Comparison of ENCODE assay signal across 11 cellular contexts in genomic region chr14:51616724-51617409, GRCh38. TPM values are rescaled to one million over a fixed set of nuclear protein-coding genes. Genes with fewer than 3 reads are reported as not detected.
DNase-seq lines count a peak whose midpoint lies in the region; ATAC-seq lines count a peak whose summit lies in the region.
"Had no signal": no experiment of that assay in that cellular context is flagged by ENCODE, and none has a peak within 500 bp of the region (broad histone marks: within the 10 kb centered on the region; RNA-seq: fewer than 3 reads in every experiment).

No MANE protein-coding gene starts in this region.

- CTCF ChIA-PET in naive thymus-derived CD4-positive, alpha-beta T cell (lab: Charles Lee) = interaction anchor here (0.6 kb wide), 1 partner anchor 328 kb away, joined by 3 read pairs; no protein-coding TSS in a partner anchor

- H3K27ac Mint-ChIP-seq in naive thymus-derived CD4-positive, alpha-beta T cell = no peak overlapping the region
- H3K27ac Mint-ChIP-seq: activated T-helper 2 cell treated with anti-CD3 and anti-CD28 coated beads, Interferon-gamma antibody, Interleukin-2, Interleukin-4, amounts not matched to agents 10 μg/mL and 5 μg/mL and 100 μg/mL, durations not matched to agents 14 hours and 24 hours and 36 hours had no signal

- no peaks in the 10 kb centered on the region for H3K4me1 Mint-ChIP-seq in naive thymus-derived CD4-positive, alpha-beta T cell

- no peak overlapping the region for H3K4me3 ChIP-seq in naive thymus-derived CD4-positive, alpha-beta T cell (ENCODE audit: low read length)
- H3K4me3 ChIP-seq: K562 had no signal

- POLR2A ChIA-PET in naive thymus-derived CD4-positive, alpha-beta T cell (lab: Charles Lee) = no interaction called here

- ATAC-seq in GM18517 (IDR thresholded peaks at IDR 0.05; ENCODE audit: unreplicated experiment) = no peak
- ATAC-seq in naive thymus-derived CD4-positive, alpha-beta T cell = no peak
- ATAC-seq: K562 had no signal

- no peaks in the 10 kb centered on the region for H3K27me3 ChIP-seq in naive thymus-derived CD4-positive, alpha-beta T cell (ENCODE audit: control insufficient read depth in 2 of 2, insufficient read depth in 2 of 2, low read length in 2 of 2)

- no peak overlapping the region for H3K27ac ChIP-seq in caudate nucleus (ENCODE audit: low read depth, low read length)
- H3K27ac ChIP-seq in naive thymus-derived CD4-positive, alpha-beta T cell (ENCODE audit: low read depth, low read length) = no peak overlapping the region

- H3K27me3 Mint-ChIP-seq in naive thymus-derived CD4-positive, alpha-beta T cell = peaks cover 0 to 19% (median 8%) of the 10 kb centered on the region in 5 donors

- intact Hi-C loops in naive thymus-derived CD4-positive, alpha-beta T cell (cut with micrococcal nuclease) = no loop called here

- no peak overlapping the region for H3K4me3 Mint-ChIP-seq in naive thymus-derived CD4-positive, alpha-beta T cell

- H3K36me3 ChIP-seq in naive thymus-derived CD4-positive, alpha-beta T cell (ENCODE audit: control insufficient read depth in 2 of 3, insufficient read depth in 3 of 3, low read length in 3 of 3) = no peaks in the 10 kb centered on the region

- H3K4me1 ChIP-seq in naive thymus-derived CD4-positive, alpha-beta T cell (ENCODE audit: control insufficient read depth in 2 of 2, insufficient read depth in 2 of 2, low read length in 2 of 2) = no peaks in the 10 kb centered on the region

- H3K9me3 Mint-ChIP-seq in naive thymus-derived CD4-positive, alpha-beta T cell = no peaks in the 10 kb centered on the region
- H3K9me3 Mint-ChIP-seq: activated T-helper 2 cell treated with anti-CD3 and anti-CD28 coated beads, Interferon-gamma antibody, Interleukin-2, Interleukin-4, amounts not matched to agents 10 μg/mL and 5 μg/mL and 100 μg/mL, durations not matched to agents 14 hours and 24 hours and 36 hours had no signal

- peak; percentile 86 for DNase-seq in GM04503 (ENCODE audit: low read depth)
- peak; percentile 54 for DNase-seq in RKO (ENCODE audit: low spot score)
- DNase-seq in fibroblast of gingiva (ENCODE audit: low read depth) = peak; percentile 67
- peak; percentile 87 for DNase-seq in pulmonary artery endothelial cell (ENCODE audit: low read depth, low spot score)
- DNase-seq in caudate nucleus (lab: John Stamatoyannopoulos, UW) = no peak
- no peak for DNase-seq in naive thymus-derived CD4-positive, alpha-beta T cell
- DNase-seq in NCI-H1105 treated with DMSO at 0.1 percent for 48 hours (lab: John Stamatoyannopoulos, UW) = no peak
- DNase-seq: stimulated activated CD4-positive, alpha-beta T cell treated with anti-CD3 and anti-CD28 coated beads, Interleukin-4, amount 100 ng/mL, for 24 hours had no signal

- no peaks in the 10 kb centered on the region for H3K36me3 Mint-ChIP-seq in naive thymus-derived CD4-positive, alpha-beta T cell

- H3K9me3 ChIP-seq in naive thymus-derived CD4-positive, alpha-beta T cell (ENCODE audit: control insufficient read depth in 2 of 3, low read length in 3 of 3) = no peaks in the 10 kb centered on the region

RNA-seq across cellular contexts. Expression of gene FRMD6, which starts 34.8 kb away (rescaled TPM):
- 192 and 200 TPM in 2 replicates for total RNA-seq in pulmonary artery endothelial cell
- total RNA-seq in naive thymus-derived CD4-positive, alpha-beta T cell = 1 to 10 TPM in 4 of 5 experiments, under 1 TPM in 1; 0.93 to 4.8 (median 3.9) TPM
- under 1 TPM; 0.28 to 0.51 TPM for polyA plus RNA-seq in naive thymus-derived CD4-positive, alpha-beta T cell

Comparison
In these comparisons a context has a peak if more than half of its experiments do, and no peak if none do; other contexts are left out.
1. DNase-seq: peak in GM04503 (single experiment), RKO (single experiment), fibroblast of gingiva (single experiment) and pulmonary artery endothelial cell (single experiment); none in caudate nucleus (0 of 61), naive thymus-derived CD4-positive, alpha-beta T cell (0 of 9) and NCI-H1105 treated with DMSO at 0.1 percent for 48 hours (single experiment).
2. RNA of gene FRMD6, which starts 34.8 kb away (total RNA-seq): 192 to 200 TPM in pulmonary artery endothelial cell; 0.93 to 4.8 TPM in naive thymus-derived CD4-positive, alpha-beta T cell; every median in the first group is over 10 times any median in the second.